In genomic region chr2:44578401-44579135, GRCh38 we compare ENCODE assay signal across 8 cellular contexts.
DNase-seq lines count a peak whose midpoint lies in the region; ATAC-seq, FAIRE-seq and TF ChIP-seq lines count a peak whose summit lies in the region.

No MANE protein-coding gene starts in this region.

- intact Hi-C loops in activated CD4-positive, alpha-beta memory T cell treated with anti-CD3 and anti-CD28 coated beads for 36 hours (cut with micrococcal nuclease) = loop anchor here (1.0 kb wide), 2 partner anchors 38 to 258 kb away; no protein-coding TSS in a partner anchor
- intact Hi-C loops in prostate gland (cut with DNase I) = no loop called here

- CTCF ChIA-PET in activated CD4-positive, alpha-beta memory T cell treated with anti-CD3 and anti-CD28 coated beads for 36 hours (lab: Charles Lee) = interaction anchor here (1.4 to 1.8 kb wide), 2 partner anchors 38 to 99 kb away, joined by 4 to 11 read pairs; no protein-coding TSS in a partner anchor

- H3F3A ChIP-seq in neural progenitor cell (ENCODE audit: low read depth) = peaks cover 12% of the 10 kb centered on the region

- peaks cover 18% of the 10 kb centered on the region for H3K79me2 ChIP-seq in neural progenitor cell (ENCODE audit: low read depth)

- WGBS in prostate gland = 79% methylated on average over 3 of the region's 3 CpGs
- 58 to 82% (median 64%) methylated on average over 3 of the region's 3 CpGs for WGBS in small intestine, 3 donors

- no peaks in the 10 kb centered on the region for H3K36me3 Mint-ChIP-seq in activated CD4-positive, alpha-beta memory T cell treated with anti-CD3 and anti-CD28 coated beads for 36 hours
- H3K36me3 Mint-ChIP-seq in neural progenitor cell = no peaks in the 10 kb centered on the region

- no peak overlapping the region for H2AFZ ChIP-seq in neural progenitor cell (replicated peaks)

- POLR2A ChIA-PET in activated CD4-positive, alpha-beta memory T cell treated with anti-CD3 and anti-CD28 coated beads for 36 hours (lab: Charles Lee) = interaction anchor here (1.6 kb wide), 1 partner anchor 38 kb away, joined by 11 read pairs; no protein-coding TSS in a partner anchor

- peaks cover 9% of the 10 kb centered on the region for H3K4me1 ChIP-seq in neural progenitor cell
- H3K4me1 ChIP-seq in prostate gland (replicated peaks) = no peaks in the 10 kb centered on the region
- no peaks in the 10 kb centered on the region for H3K4me1 ChIP-seq in small intestine (ENCODE audit: control insufficient read depth in 2 of 2, insufficient read depth in 1 of 2, low read depth in 1 of 2, low read length in 1 of 2)

- H3K36me3 ChIP-seq in neural progenitor cell (no peaks in the 10 kb centered on the region), prostate gland (no peaks in the 10 kb centered on the region), small intestine (ENCODE audit: control insufficient read depth in 2 of 2, insufficient read depth in 2 of 2, low read length in 2 of 2) (no peaks in the 10 kb centered on the region)

- H3K4me1 Mint-ChIP-seq in activated CD4-positive, alpha-beta memory T cell treated with anti-CD3 and anti-CD28 coated beads for 36 hours (ENCODE audit: low read depth) = peaks cover 32% of the 10 kb centered on the region
- no peaks in the 10 kb centered on the region for H3K4me1 Mint-ChIP-seq in neural progenitor cell

- H4K20me1 ChIP-seq in neural progenitor cell (ENCODE audit: low read depth) = no peaks in the 10 kb centered on the region

- ATAC-seq in HG02884 (IDR thresholded peaks at IDR 0.05; ENCODE audit: unreplicated experiment) (peak; percentile 69), HG03280 (IDR thresholded peaks at IDR 0.05; ENCODE audit: unreplicated experiment) (no peak)

- no peak for DNase-seq in GM12891 (ENCODE audit: insufficient read length, low spot score)
- DNase-seq in activated CD4-positive, alpha-beta memory T cell treated with anti-CD3 and anti-CD28 coated beads for 36 hours = no peak
- DNase-seq in neural progenitor cell (ENCODE audit: low spot score) = no peak
- no peak for DNase-seq in prostate gland (ENCODE audit: low spot score)
- no peak for DNase-seq in epidermal melanocyte (ENCODE audit: insufficient read length, low spot score)
- DNase-seq in small intestine = no peak

- no peak for TF ChIP-seq CTCF in neural progenitor cell (IDR thresholded peaks at IDR 0.05)
- TF ChIP-seq CTCF in prostate gland (IDR thresholded peaks at IDR 0.05) = no peak

- H3K27me3 ChIP-seq in neural progenitor cell (no peaks in the 10 kb centered on the region), prostate gland (replicated peaks; ENCODE audit: insufficient read depth) (no peaks in the 10 kb centered on the region), small intestine (ENCODE audit: control insufficient read depth in 2 of 2, insufficient read depth in 2 of 2, low read length in 2 of 2) (no peaks in the 10 kb centered on the region)

- H3K9me3 ChIP-seq in neural progenitor cell (ENCODE audit: low read depth) (no peaks in the 10 kb centered on the region), prostate gland (no peaks in the 10 kb centered on the region), small intestine (ENCODE audit: control insufficient read depth, low read depth) (no peaks in the 10 kb centered on the region)

- H3K4me3 ChIP-seq in neural progenitor cell = no peak overlapping the region
- H3K4me3 ChIP-seq in prostate gland = no peak overlapping the region
- H3K4me3 ChIP-seq in small intestine (ENCODE audit: low read depth in 1 of 2, low read length in 2 of 2) = no peak overlapping the region

- H3K27ac Mint-ChIP-seq in activated CD4-positive, alpha-beta memory T cell treated with anti-CD3 and anti-CD28 coated beads for 36 hours = no peak overlapping the region
- no peak overlapping the region for H3K27ac Mint-ChIP-seq in neural progenitor cell

- H3K27ac ChIP-seq in neural progenitor cell (peak overlapping the region; percentile 15), prostate gland (no peak overlapping the region), small intestine (ENCODE audit: low read depth in 1 of 2, low read length in 1 of 2) (no peak overlapping the region)

- H3K9me3 Mint-ChIP-seq in activated CD4-positive, alpha-beta memory T cell treated with anti-CD3 and anti-CD28 coated beads for 36 hours = no peaks in the 10 kb centered on the region
- H3K9me3 Mint-ChIP-seq in neural progenitor cell = no peaks in the 10 kb centered on the region

- no peak overlapping the region for H3K9ac ChIP-seq in neural progenitor cell

- no peaks in the 10 kb centered on the region for H3K27me3 Mint-ChIP-seq in activated CD4-positive, alpha-beta memory T cell treated with anti-CD3 and anti-CD28 coated beads for 36 hours
- H3K27me3 Mint-ChIP-seq in neural progenitor cell (ENCODE audit: insufficient read depth, low read depth) = peaks cover 3% of the 10 kb centered on the region

- TF ChIP-seq POLR2A in GM12891 (IDR thresholded peaks at IDR 0.05; ENCODE audit: low read depth, low read length) (no peak), prostate gland (IDR thresholded peaks at IDR 0.05) (no peak)

- H3K4me2 ChIP-seq in neural progenitor cell = no peak overlapping the region

- peak overlapping the region; percentile 4 for H3K4me3 Mint-ChIP-seq in activated CD4-positive, alpha-beta memory T cell treated with anti-CD3 and anti-CD28 coated beads for 36 hours
- H3K4me3 Mint-ChIP-seq in neural progenitor cell = no peak overlapping the region

- FAIRE-seq in GM12891 (lab: Jason Lieb, UNC) (peak; percentile 16), small intestine (lab: Jason Lieb, UNC) (no peak)

TF ChIP-seq in GM12891, 5 proteins besides CTCF, POLR2A, EP300 and RAD21:
- TF ChIP-seq PAX5 (IDR thresholded peaks at IDR 0.05; ENCODE audit: insufficient read depth, low read length, severe bottlenecking) (no peak), TAF1 (IDR thresholded peaks at IDR 0.05; ENCODE audit: low read depth, low read length) (no peak), SPI1 (IDR thresholded peaks at IDR 0.05; ENCODE audit: low read depth, low read length) (peak; percentile 77), POLR2AphosphoS5 (IDR thresholded peaks at IDR 0.05; ENCODE audit: low read depth, low read length) (no peak)
